Comparison of ENCODE assay signal across 31 cellular contexts in genomic region chrX:104662694-104663093, GRCh38.
"Had no signal": no experiment of that assay in that cellular context is flagged by ENCODE, and none has a peak within 500 bp of the region (broad histone marks: within the 10 kb centered on the region; RNA-seq: fewer than 3 reads in every experiment).

No MANE protein-coding gene starts in this region.

- FAIRE-seq: bronchial epithelial cell, TTC549 had no signal

- H3K27ac ChIP-seq: ascending aorta, cardiac muscle cell, VCaP had no signal

- H3K27me3 ChIP-seq: ascending aorta, cardiac muscle cell had no signal

- H3K4me3 ChIP-seq: ascending aorta, cardiac muscle cell had no signal

- H3K36me3 ChIP-seq: ascending aorta, cardiac muscle cell had no signal

- H3K9me3 ChIP-seq: ascending aorta had no signal

- DNase-seq: activated B cell treated with CpG ODN at 0.5 μM for 24 hours; activated CD4-positive, alpha-beta memory T cell treated with anti-CD3 and anti-CD28 coated beads for 36 hours; activated CD4-positive, alpha-beta T cell treated with anti-CD3 and anti-CD28 coated beads for 4 hours; activated CD4-positive, alpha-beta T cell treated with anti-CD3 and anti-CD28 coated beads, Interleukin-2, amount 10 ng/mL, durations not matched to agents 24 days and 14 days; activated CD4-positive, alpha-beta T cell treated with anti-CD3 and anti-CD28 coated beads, Interleukin-2, amount 50 U/mL, for 1 hour; activated CD4-positive, alpha-beta T cell treated with anti-CD3 and anti-CD28 coated beads, Interleukin-2, amount 50 U/mL, for 4 hours; activated CD4-positive, CD25-positive, alpha-beta regulatory T cell treated with anti-CD3 and anti-CD28 coated beads, Interleukin-2, amount 50 U/mL, for 72 hours; activated CD8-positive, alpha-beta memory T cell treated with anti-CD3 and anti-CD28 coated beads for 24 hours; activated CD8-positive, alpha-beta memory T cell treated with anti-CD3 and anti-CD28 coated beads, Interleukin-2, amount 10 ng/mL, durations not matched to agents 7 days and 5 days; activated CD8-positive, alpha-beta memory T cell treated with anti-CD3 and anti-CD28 coated beads, Interleukin-2, amount 50 U/mL, for 48 hours; activated CD8-positive, alpha-beta T cell treated with anti-CD3 and anti-CD28 coated beads for 36 hours; activated effector memory CD4-positive, alpha-beta T cell treated with Interleukin-2 at 50 U/mL for 16 hours; activated gamma-delta T cell; activated naive CD4-positive, alpha-beta T cell treated with anti-CD3 and anti-CD28 coated beads, Interleukin-2, amount 10 ng/mL, durations not matched to agents 7 days and 5 days; activated naive CD4-positive, alpha-beta T cell treated with Interleukin-2 at 50 U/mL for 16 hours; activated naive CD8-positive, alpha-beta T cell treated with anti-CD3 and anti-CD28 coated beads, Interleukin-2, amount 10 ng/mL, durations not matched to agents 7 days and 5 days; activated naive CD8-positive, alpha-beta T cell treated with anti-CD3 and anti-CD28 coated beads, Interleukin-2, amount 50 U/mL, for 24 hours; activated T-cell treated with anti-CD3 and anti-CD28 coated beads, Interleukin-2, amount 50 U/mL, for 24 hours; activated T-cell treated with anti-CD3 and anti-CD28 coated beads, Interleukin-2, amount 50 U/mL, for 48 hours; amygdala; anterior cingulate cortex; caudate nucleus; SW 1271; T-helper 1 cell; T-helper 2 cell; T-helper 9 cell had no signal

- H3K4me1 ChIP-seq: ascending aorta had no signal

- ATAC-seq: activated CD8-positive, alpha-beta memory T cell treated with anti-CD3 and anti-CD28 coated beads, Interleukin-2, amount 10 ng/mL, durations not matched to agents 7 days and 5 days; activated CD8-positive, alpha-beta T cell treated with anti-CD3 and anti-CD28 coated beads for 36 hours; activated naive CD8-positive, alpha-beta T cell treated with anti-CD3 and anti-CD28 coated beads, Interleukin-2, amount 50 U/mL, for 24 hours had no signal
